In the genomic region with DNA sequence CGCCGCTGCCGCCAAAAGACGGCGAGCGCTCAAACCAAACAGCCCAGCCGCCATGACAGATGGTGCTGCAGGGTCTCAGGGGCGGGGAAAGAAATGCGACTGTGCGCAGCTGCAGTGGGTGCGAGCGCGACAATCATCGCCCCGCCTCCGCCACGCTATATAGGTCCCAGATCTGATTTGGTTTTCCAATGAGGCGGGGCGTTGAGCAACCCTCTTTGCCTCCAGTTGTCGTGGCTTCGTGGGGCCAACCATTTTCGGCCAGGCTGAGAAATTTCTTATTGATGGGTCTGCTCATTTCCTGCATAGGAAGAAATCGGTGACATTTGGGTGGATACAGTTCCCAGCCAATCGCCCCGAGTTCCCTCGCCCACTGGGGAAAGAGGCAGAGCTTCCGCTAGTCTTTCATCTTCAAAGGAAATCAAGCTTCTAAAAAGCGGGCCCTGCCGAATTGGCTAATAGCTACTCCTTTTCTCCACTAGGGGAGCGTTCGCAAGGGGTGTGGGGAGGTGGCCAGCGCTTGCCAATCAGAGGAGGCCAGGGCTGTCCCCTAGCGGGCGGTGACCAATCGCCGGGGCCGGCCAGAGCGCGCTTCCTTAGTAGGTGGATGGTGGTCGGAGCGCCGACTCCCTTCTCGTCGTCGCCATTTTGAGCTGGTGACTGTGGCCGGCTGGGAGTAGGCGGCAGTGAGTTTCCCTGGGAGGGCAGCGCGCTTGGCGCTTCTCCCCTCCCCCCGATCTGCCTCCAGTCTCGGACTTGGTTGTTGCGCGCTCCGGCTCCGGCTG, we compare ENCODE assay signal across 8 cellular contexts. TPM values are rescaled to one million over a fixed set of nuclear protein-coding genes. Genes with fewer than 3 reads are reported as not detected.
DNase-seq lines count a peak whose midpoint lies in the region; ATAC-seq and TF ChIP-seq lines count a peak whose summit lies in the region.

Gene NDUFB11, minus strand, starts transcription at position 77 of the 782 bp plus-strand sequence. Its CDS starts 23 bp downstream, at position 54.
Gene RBM10, plus strand, starts transcription at position 596 of the 782 bp plus-strand sequence. CDS start 2,261 bp downstream, outside the sequence.

- H3K27me3 Mint-ChIP-seq in Caco-2 (ENCODE audit: insufficient read depth, unreplicated experiment) (no peaks in the 10 kb centered on the region), memory B cell (no peaks in the 10 kb centered on the region)

- POLR2A ChIA-PET in Caco-2 (lab: Charles Lee) = interaction anchor here (0.7 to 1.5 kb wide), 5 partner anchors 16 to 1551 kb away, joined by 3 to 12 read pairs (median 7); partner anchors contain the start of gene USP11
- POLR2A ChIA-PET in activated CD8-positive, alpha-beta memory T cell treated with anti-CD3 and anti-CD28 coated beads for 36 hours (lab: Charles Lee) = interaction anchor here (0.6 to 2.9 kb wide), 6 partner anchors 10 to 514 kb away, joined by 3 to 18 read pairs (median 5); partner anchors contain the start of gene UXT

- peaks cover 34% of the 10 kb centered on the region for H3K36me3 Mint-ChIP-seq in Caco-2 (ENCODE audit: insufficient read depth, unreplicated experiment)
- peaks cover 12% of the 10 kb centered on the region for H3K36me3 Mint-ChIP-seq in memory B cell

- intact Hi-C loops in Caco-2 (cut with micrococcal nuclease; ENCODE audit: unreplicated experiment) = no loop called here

- no peaks in the 10 kb centered on the region for H3K9me3 Mint-ChIP-seq in Caco-2 (ENCODE audit: unreplicated experiment)
- no peaks in the 10 kb centered on the region for H3K9me3 Mint-ChIP-seq in memory B cell

- H3K4me3 ChIP-seq in Caco-2 (ENCODE audit: low read depth, low read length) = peak within 1 kb of the TSS; percentile 94

- no peaks in the 10 kb centered on the region for H3K27me3 ChIP-seq in Caco-2 (replicated peaks; ENCODE audit: control insufficient read depth, insufficient read depth, low read length)

- CTCF ChIA-PET in Caco-2 (lab: Charles Lee) = interaction anchor here (0.6 to 1.2 kb wide), 8 partner anchors 8 to 379 kb away, joined by 3 to 6 read pairs (median 3); no protein-coding TSS in a partner anchor
- CTCF ChIA-PET in activated CD8-positive, alpha-beta memory T cell treated with anti-CD3 and anti-CD28 coated beads for 36 hours (lab: Charles Lee) = interaction anchor here (1.1 to 1.5 kb wide), 5 partner anchors 9 to 378 kb away, joined by 3 to 7 read pairs (median 4); no protein-coding TSS in a partner anchor

- H3K4me1 ChIP-seq in Caco-2 = no peaks in the 10 kb centered on the region

- H3K4me1 Mint-ChIP-seq in Caco-2 (ENCODE audit: low read depth, unreplicated experiment) (peaks cover 7% of the 10 kb centered on the region), memory B cell (peaks cover 24% of the 10 kb centered on the region)

- no peaks in the 10 kb centered on the region for H3K9me3 ChIP-seq in Caco-2

- DNase-seq in Caco-2 = peak; percentile 94
- peak; percentile 94 for DNase-seq in HT1080 (ENCODE audit: low read depth)
- DNase-seq in NOMO-1 (lab: John Stamatoyannopoulos, UW; ENCODE audit: unreplicated experiment in 2 of 2) = peak; percentile 83 to 89
- DNase-seq in effector CD8-positive, alpha-beta T cell (lab: John Stamatoyannopoulos, UW) = peak; percentile 82
- DNase-seq in memory B cell (ENCODE audit: low spot score in 2 of 2) = peak; percentile 67 to 83
- DNase-seq in stimulated activated CD8-positive, alpha-beta memory T cell treated with anti-CD3 and anti-CD28 coated beads, Interleukin-12 subunit alpha, Interleukin-12 subunit beta, amount 100 ng/mL, for 24 hours (ENCODE audit: extremely low read depth) = peak; percentile 75

- TF ChIP-seq CTCF in Caco-2 (IDR thresholded peaks at IDR 0.05; ENCODE audit: insufficient read depth in 1 of 2, low read depth in 1 of 2, low read length in 1 of 2, severe bottlenecking in 1 of 2, unreplicated experiment in 1 of 2) = peak; percentile 54 to 60

- H3K36me3 ChIP-seq in Caco-2 (ENCODE audit: control insufficient read depth, insufficient read depth, low read length) = no peaks in the 10 kb centered on the region; the same call in 1 of the 2 replicates

- H3K4me3 Mint-ChIP-seq in Caco-2 (ENCODE audit: unreplicated experiment) (peak within 1 kb of the TSS; percentile 92), memory B cell (peak within 1 kb of the TSS; percentile 97)

- ATAC-seq in GM21360 (IDR thresholded peaks at IDR 0.05; ENCODE audit: unreplicated experiment) = peak; percentile 80
- ATAC-seq in memory B cell (ENCODE audit: low read depth) = peak; percentile 86

- H3K27ac Mint-ChIP-seq in Caco-2 (ENCODE audit: unreplicated experiment) (peak within 1 kb of the TSS; percentile 99), memory B cell (peak within 1 kb of the TSS; percentile 98)

- no TSS peak for BruUV-seq in Caco-2 (replicated peaks; lab: Mats Ljungman, UMichigan)

RNA-seq across cellular contexts. Expression of gene NDUFB11, which starts in this region (rescaled TPM):
- total RNA-seq in Caco-2 (2022) = 120 and 129 TPM in 2 replicates
- total RNA-seq in HT1080 (2014; rRNA removed; shearing (Covaris generic)) = 118 and 120 TPM in 2 replicates
- 42.6 and 79.7 TPM in 2 replicates for polyA plus RNA-seq in HT1080 (2015; cell fraction: cytosol; rRNA removed)
- 22.0 and 24.6 TPM in 2 replicates for polyA plus RNA-seq in HT1080 (2015; cell fraction: nucleus; rRNA removed)
- 10 to 100 TPM; 92.3 to 97.3 TPM for total RNA-seq in activated CD8-positive, alpha-beta memory T cell treated with anti-CD3 and anti-CD28 coated beads for 36 hours

RNA-seq across cellular contexts. Expression of gene RBM10, which starts in this region (rescaled TPM):
- total RNA-seq in Caco-2 (2022) = 41.0 and 41.2 TPM in 2 replicates
- total RNA-seq in HT1080 (2014; rRNA removed; shearing (Covaris generic)) = 62.7 and 67.3 TPM in 2 replicates
- polyA plus RNA-seq in HT1080 (2015; cell fraction: cytosol; rRNA removed) = 38.9 and 42.7 TPM in 2 replicates
- polyA plus RNA-seq in HT1080 (2015; cell fraction: nucleus; rRNA removed) = 57.9 and 59.9 TPM in 2 replicates
- total RNA-seq in activated CD8-positive, alpha-beta memory T cell treated with anti-CD3 and anti-CD28 coated beads for 36 hours = 10 to 100 TPM; 67.1 to 68.1 TPM

Comparison
In these comparisons a context has a peak if more than half of its experiments do, and no peak if none do; other contexts are left out.
1. Peak in every context shown above with its lines: DNase-seq, ATAC-seq and H3K4me3 ChIP-seq.